Comparison of ENCODE assay signal across 4 cellular contexts in genomic region chr10:94300042-94300441, GRCh38.
"Had no signal": no experiment of that assay in that cellular context is flagged by ENCODE, and none has a peak within 500 bp of the region (broad histone marks: within the 10 kb centered on the region; RNA-seq: fewer than 3 reads in every experiment).

No MANE protein-coding gene starts in this region.

- H3K4me3 ChIP-seq: GM23248, HAP-1, K562 had no signal

- H3K36me3 ChIP-seq: HAP-1 had no signal

- H3K27ac ChIP-seq: GM23248 had no signal

- H2AFZ ChIP-seq: GM23248 had no signal

- DNase-seq: H7 had no signal

- H3K9me3 ChIP-seq: HAP-1 had no signal

- H3K9ac ChIP-seq: GM23248 had no signal

- H3K4me1 ChIP-seq: HAP-1 had no signal
